In genomic region chr19:51097166-51097736, GRCh38 we compare ENCODE assay signal across 8 cellular contexts. TPM values are rescaled to one million over a fixed set of nuclear protein-coding genes. Genes with fewer than 3 reads are reported as not detected.
A peak's percentile ranks its signal among the peaks of the same experiment; 100 is the strongest.
DNase-seq lines count a peak whose midpoint lies in the region; ATAC-seq, FAIRE-seq and TF ChIP-seq lines count a peak whose summit lies in the region.

No MANE protein-coding gene starts in this region.

- H3K4me1 ChIP-seq in BLaER1 (peaks cover 35% of the 10 kb centered on the region), HCT116 (ENCODE audit: control insufficient read depth in 1 of 2, insufficient read depth in 2 of 2, low read length in 2 of 2) (peaks cover under 1 to 6% of the 10 kb centered on the region in 2 experiments; a peak in 2 of 4 replicates), Peyer's patch (no peaks in the 10 kb centered on the region), pancreas (peaks cover 7 to 12% (median 7%) of the 10 kb centered on the region in 3 donors), upper lobe of left lung (peaks cover 0 to 10% (median 3%) of the 10 kb centered on the region in 4 donors)

- no peaks in the 10 kb centered on the region for H3K9me2 ChIP-seq in HCT116 (ENCODE audit: insufficient read depth)

- no peak for FAIRE-seq in pancreas (lab: Jason Lieb, UNC)

- no peak overlapping the region for H3K27ac Mint-ChIP-seq in activated T-helper 2 cell treated with anti-CD3 and anti-CD28 coated beads, Interferon-gamma antibody, Interleukin-2, Interleukin-4, amounts not matched to agents 10 μg/mL and 5 μg/mL and 100 μg/mL, durations not matched to agents 14 hours and 24 hours and 36 hours

- H3K4me3 ChIP-seq in BLaER1 (no peak overlapping the region), HCT116 (replicated peaks in 1 of 2; ENCODE audit: low read depth in 1 of 2, low read length in 2 of 2) (no peak overlapping the region), Peyer's patch (no peak overlapping the region), foreskin fibroblast (ENCODE audit: low read depth in 1 of 2, low read length in 2 of 2) (no peak overlapping the region), pancreas (no peak overlapping the region), upper lobe of left lung (no peak overlapping the region)

- TF ChIP-seq CTCF in HCT116 (IDR thresholded peaks at IDR 0.05 in 2 of 3, conservative IDR thresholded peaks at IDR 0.05 in 1 of 3; ENCODE audit: borderline replicate concordance in 1 of 3, insufficient read depth in 1 of 3, low read depth in 2 of 3, low read length in 2 of 3) (peak; percentile 36 to 78 (median 65); a peak in 5 of 6 replicates), Peyer's patch (IDR thresholded peaks at IDR 0.05) (peak in 5 of 6 experiments; percentile 49 to 69 (median 56)), foreskin fibroblast (IDR thresholded peaks at IDR 0.05; ENCODE audit: low read depth, low read length) (peak; percentile 67), pancreas (IDR thresholded peaks at IDR 0.05) (peak; percentile 40 to 60 (median 50)), upper lobe of left lung (IDR thresholded peaks at IDR 0.05) (peak in 5 of 6 experiments; percentile 43 to 60 (median 55))

- H3K9me3 ChIP-seq in BLaER1 (no peaks in the 10 kb centered on the region), HCT116 (ENCODE audit: control insufficient read depth in 1 of 2, insufficient read depth in 1 of 2, low read depth in 1 of 2, low read length in 2 of 2) (no peaks in the 10 kb centered on the region), Peyer's patch (no peaks in the 10 kb centered on the region), pancreas (no peaks in the 10 kb centered on the region), upper lobe of left lung (no peaks in the 10 kb centered on the region)

- H3K27me3 Mint-ChIP-seq in activated T-helper 2 cell treated with anti-CD3 and anti-CD28 coated beads, Interferon-gamma antibody, Interleukin-2, Interleukin-4, amounts not matched to agents 10 μg/mL and 5 μg/mL and 100 μg/mL, durations not matched to agents 14 hours and 24 hours and 36 hours (ENCODE audit: low read depth), result no peaks in the 10 kb centered on the region

- H3K27ac ChIP-seq in BLaER1, result no peak overlapping the region
- no peak overlapping the region for H3K27ac ChIP-seq in HCT116 (ENCODE audit: low read depth, low read length)
- H3K27ac ChIP-seq in Peyer's patch, result no peak overlapping the region
- no peak overlapping the region for H3K27ac ChIP-seq in pancreas
- H3K27ac ChIP-seq in upper lobe of left lung, result no peak overlapping the region

- CTCF ChIA-PET in HCT116 (lab: Charles Lee), result interaction anchor here (0.7 to 6.3 kb wide), 20 partner anchors 8 to 560 kb away, joined by 3 to 140 read pairs (median 3); partner anchors contain the start of genes KLK10, KLK7 and KLK8

- peak; percentile 31 for DNase-seq in HCT116 (ENCODE audit: low read depth, low spot score)
- DNase-seq in Peyer's patch, result peak; percentile 58 to 79 (median 79)
- DNase-seq in activated T-helper 2 cell treated with anti-CD3 and anti-CD28 coated beads, Interferon-gamma antibody, Interleukin-2, Interleukin-4, amounts not matched to agents 10 μg/mL and 5 μg/mL and 100 μg/mL, durations not matched to agents 14 hours and 24 hours and 36 hours (ENCODE audit: low spot score), result peak; percentile 53
- DNase-seq in foreskin fibroblast, result peak; percentile 48 to 76
- DNase-seq in pancreas, result peak in 5 of 6 donors; percentile 56 to 93 (median 71)
- DNase-seq in upper lobe of left lung, result peak in 1 of 2 donors; percentile 81

- no peak overlapping the region for H2AFZ ChIP-seq in HCT116 (ENCODE audit: low read depth, low read length, poor library complexity, severe bottlenecking)

- H3K4me3 Mint-ChIP-seq in activated T-helper 2 cell treated with anti-CD3 and anti-CD28 coated beads, Interferon-gamma antibody, Interleukin-2, Interleukin-4, amounts not matched to agents 10 μg/mL and 5 μg/mL and 100 μg/mL, durations not matched to agents 14 hours and 24 hours and 36 hours (ENCODE audit: low read depth), result no peak overlapping the region

- H3K9ac ChIP-seq in BLaER1 (no peak overlapping the region), HCT116 (ENCODE audit: low read length) (no peak overlapping the region)

- no peaks in the 10 kb centered on the region for H3K9me3 Mint-ChIP-seq in activated T-helper 2 cell treated with anti-CD3 and anti-CD28 coated beads, Interferon-gamma antibody, Interleukin-2, Interleukin-4, amounts not matched to agents 10 μg/mL and 5 μg/mL and 100 μg/mL, durations not matched to agents 14 hours and 24 hours and 36 hours

- H4K20me1 ChIP-seq in BLaER1 (peaks cover 96% of the 10 kb centered on the region), HCT116 (ENCODE audit: insufficient read depth) (no peaks in the 10 kb centered on the region)

- TF ChIP-seq POLR2A in HCT116 (IDR thresholded peaks at IDR 0.05; ENCODE audit: borderline replicate concordance, extremely low read depth, insufficient read depth, insufficient read length), result no peak
- TF ChIP-seq POLR2A in Peyer's patch (IDR thresholded peaks at IDR 0.05), result no peak
- no peak for TF ChIP-seq POLR2A in upper lobe of left lung (IDR thresholded peaks at IDR 0.05)

- TF ChIP-seq RAD21 in HCT116 (IDR thresholded peaks at IDR 0.05; ENCODE audit: low read depth), result peak; percentile 60

- intact Hi-C loops in HCT116 (cut with micrococcal nuclease) (loop anchor here (2.0 to 10.0 kb wide), 5 partner anchors 166 to 732 kb away; partner anchors contain the start of gene NAPSA), pancreas (cut with DNase I) (no loop called here)
- intact Hi-C loops in activated T-helper 2 cell treated with anti-CD3 and anti-CD28 coated beads, Interferon-gamma antibody, Interleukin-2, Interleukin-4, amounts not matched to agents 10 μg/mL and 5 μg/mL and 100 μg/mL, durations not matched to agents 14 hours and 24 hours and 36 hours (cut with micrococcal nuclease), result no loop called here

- peaks cover 10% of the 10 kb centered on the region for H3K4me1 Mint-ChIP-seq in activated T-helper 2 cell treated with anti-CD3 and anti-CD28 coated beads, Interferon-gamma antibody, Interleukin-2, Interleukin-4, amounts not matched to agents 10 μg/mL and 5 μg/mL and 100 μg/mL, durations not matched to agents 14 hours and 24 hours and 36 hours (ENCODE audit: low read depth)

- peak; percentile 87 for ATAC-seq in HCT116
- peak; percentile 49 to 79 (median 76) for ATAC-seq in pancreas
- peak; percentile 62 to 63 for ATAC-seq in upper lobe of left lung (ENCODE audit: low FRiP score in 2 of 2)
- ATAC-seq in GM18870 (IDR thresholded peaks at IDR 0.05; ENCODE audit: unreplicated experiment), result no peak

- peak overlapping the region; percentile 36 for H3K4me2 ChIP-seq in BLaER1
- H3K4me2 ChIP-seq in HCT116 (ENCODE audit: low read length), result no peak overlapping the region

- no peaks in the 10 kb centered on the region for H3K27me3 ChIP-seq in BLaER1
- no peaks in the 10 kb centered on the region for H3K27me3 ChIP-seq in HCT116 (ENCODE audit: insufficient read depth, low read length)
- H3K27me3 ChIP-seq in Peyer's patch, result no peaks in the 10 kb centered on the region
- no peaks in the 10 kb centered on the region for H3K27me3 ChIP-seq in pancreas
- no peaks in the 10 kb centered on the region for H3K27me3 ChIP-seq in upper lobe of left lung

- RAD21 ChIA-PET in HCT116 (lab: Charles Lee; ENCODE audit: low non-redundant PET in 1 of 2, low total read pairs in 2 of 2, uncharacterized antibody in 2 of 2, unreplicated experiment in 2 of 2), result interaction anchor here (0.9 to 1.7 kb wide), 5 partner anchors 76 to 175 kb away, joined by 3 to 10 read pairs (median 4); no protein-coding TSS in a partner anchor

- H3K79me2 ChIP-seq in HCT116 (ENCODE audit: insufficient read depth, low read length), result peaks cover 1% of the 10 kb centered on the region; the same call in 1 of the 2 replicates

- 7% methylated on average over 8 of the region's 8 CpGs for WGBS in pancreas, 2 donors
- 4 to 24% methylated on average over 3 to 8 of the region's 8 CpGs for WGBS in upper lobe of left lung, 2 donors

- H3K36me3 ChIP-seq in BLaER1, result peaks cover 71% of the 10 kb centered on the region
- peaks cover 0 to 5% of the 10 kb centered on the region in 2 experiments; a peak in 1 of 4 replicates for H3K36me3 ChIP-seq in HCT116 (ENCODE audit: control insufficient read depth in 1 of 2, insufficient read depth in 2 of 2, low read length in 2 of 2)
- peaks cover 0 to 30% (median 0%) of the 10 kb centered on the region in 3 donors for H3K36me3 ChIP-seq in Peyer's patch
- no peaks in the 10 kb centered on the region for H3K36me3 ChIP-seq in pancreas
- H3K36me3 ChIP-seq in upper lobe of left lung, result peaks cover 0 to 38% (median 11%) of the 10 kb centered on the region in 4 donors

- no peak for TF ChIP-seq EP300 in upper lobe of left lung (IDR thresholded peaks at IDR 0.05)

- peaks cover 35% of the 10 kb centered on the region for H3K36me3 Mint-ChIP-seq in activated T-helper 2 cell treated with anti-CD3 and anti-CD28 coated beads, Interferon-gamma antibody, Interleukin-2, Interleukin-4, amounts not matched to agents 10 μg/mL and 5 μg/mL and 100 μg/mL, durations not matched to agents 14 hours and 24 hours and 36 hours (ENCODE audit: low read depth)

- no TSS peak for BruUV-seq in HCT116 (replicated peaks; lab: Mats Ljungman, UMichigan)

- POLR2A ChIA-PET in HCT116 (lab: Charles Lee), result interaction anchor here (1.5 to 1.7 kb wide), 3 partner anchors 76 to 79 kb away, joined by 3 to 6 read pairs (median 3); partner anchors contain the start of gene KLK10

RNA-seq across cellular contexts. Expression of gene CTU1, which starts 11.0 kb away (rescaled TPM):
- total RNA-seq in HCT116 (2021; ENCODE audit: unreplicated experiment) (14.0 TPM), Peyer's patch (10 to 100 TPM in 1 of 4 donors, 1 to 10 TPM in 3; 4.4 to 10.0 (median 6.5) TPM), pancreas (1 to 10 TPM; 2.9 to 8.2 (median 4.0) TPM), upper lobe of left lung (10 to 100 TPM in 5 of 6 donors, 1 to 10 TPM in 1; 9.5 to 23.0 (median 15.1) TPM)
- 7.3 and 7.9 TPM in 2 replicates for polyA plus RNA-seq in HCT116 (2012)
- total RNA-seq in activated T-helper 2 cell treated with anti-CD3 and anti-CD28 coated beads, Interferon-gamma antibody, Interleukin-2, Interleukin-4, amounts not matched to agents 10 μg/mL and 5 μg/mL and 100 μg/mL, durations not matched to agents 14 hours and 24 hours and 36 hours, result 9.7 and 11.0 TPM in 2 replicates
- polyA plus RNA-seq in pancreas, result 1 to 10 TPM; 1.4 to 3.2 TPM

RNA-seq across cellular contexts. Expression of gene KLK14, which starts 14.6 kb away (rescaled TPM):
- 0.76 TPM for total RNA-seq in HCT116 (2021; ENCODE audit: unreplicated experiment)
- polyA plus RNA-seq in HCT116 (2012), result 0.37 and 0.47 TPM in 2 replicates
- total RNA-seq in Peyer's patch, result 1 to 10 TPM in 2 of 4 donors, not detected in 2; 1.1 to 6.6 TPM
- 0.44 and 0.52 TPM in 2 replicates for total RNA-seq in activated T-helper 2 cell treated with anti-CD3 and anti-CD28 coated beads, Interferon-gamma antibody, Interleukin-2, Interleukin-4, amounts not matched to agents 10 μg/mL and 5 μg/mL and 100 μg/mL, durations not matched to agents 14 hours and 24 hours and 36 hours
- total RNA-seq in pancreas, result under 1 TPM in 3 of 6 donors, not detected in 3; 0.20 to 0.32 (median 0.31) TPM
- under 1 TPM; 0.61 to 0.77 TPM for polyA plus RNA-seq in pancreas
- total RNA-seq in upper lobe of left lung, result 1 to 10 TPM in 3 of 6 donors, not detected in 3; 1.2 to 2.1 (median 2.0) TPM

RNA-seq across cellular contexts. Expression of gene SIGLEC9, which starts 27.5 kb away (rescaled TPM):
- total RNA-seq in HCT116 (2021; ENCODE audit: unreplicated experiment), result not detected
- not detected in 2 replicates for polyA plus RNA-seq in HCT116 (2012)
- total RNA-seq in Peyer's patch, result 1 to 10 TPM in 2 of 4 donors, not detected in 2; 1.9 to 2.1 TPM
- 0.18 TPM in 1 of 2 replicates, not detected in the other for total RNA-seq in activated T-helper 2 cell treated with anti-CD3 and anti-CD28 coated beads, Interferon-gamma antibody, Interleukin-2, Interleukin-4, amounts not matched to agents 10 μg/mL and 5 μg/mL and 100 μg/mL, durations not matched to agents 14 hours and 24 hours and 36 hours
- total RNA-seq in pancreas, result 1 to 10 TPM in 3 of 6 donors, under 1 TPM in 3; 0.19 to 4.1 (median 1.2) TPM
- 1 to 10 TPM in 1 of 2 donors, under 1 TPM in 1; 0.80 to 1.0 TPM for polyA plus RNA-seq in pancreas
- total RNA-seq in upper lobe of left lung, result 10 to 100 TPM in 5 of 6 donors, 1 to 10 TPM in 1; 6.8 to 47.1 (median 24.6) TPM

RNA-seq across cellular contexts. Expression of gene KLK13, which starts 32.4 kb away (rescaled TPM):
- 3.2 TPM for total RNA-seq in HCT116 (2021; ENCODE audit: unreplicated experiment)
- 1.9 and 2.2 TPM in 2 replicates for polyA plus RNA-seq in HCT116 (2012)
- 1 to 10 TPM in 3 of 4 donors, not detected in 1; 1.2 to 5.0 (median 1.3) TPM for total RNA-seq in Peyer's patch
- total RNA-seq in activated T-helper 2 cell treated with anti-CD3 and anti-CD28 coated beads, Interferon-gamma antibody, Interleukin-2, Interleukin-4, amounts not matched to agents 10 μg/mL and 5 μg/mL and 100 μg/mL, durations not matched to agents 14 hours and 24 hours and 36 hours, result not detected in 2 replicates
- total RNA-seq in pancreas, result 1 to 10 TPM in 4 of 6 donors, under 1 TPM in 1, not detected in 1; 0.59 to 5.3 (median 1.3) TPM
- 1 to 10 TPM; 2.8 to 6.4 TPM for polyA plus RNA-seq in pancreas
- 10 to 100 TPM in 1 of 6 donors, 1 to 10 TPM in 1, under 1 TPM in 2, not detected in 2; 0.54 to 24.1 (median 1.9) TPM for total RNA-seq in upper lobe of left lung

RNA-seq across cellular contexts. Expression of gene SIGLEC7, which starts 44.9 kb away (rescaled TPM):
- not detected for total RNA-seq in HCT116 (2021; ENCODE audit: unreplicated experiment)
- polyA plus RNA-seq in HCT116 (2012), result not detected in 2 replicates
- not detected for total RNA-seq in Peyer's patch
- total RNA-seq in activated T-helper 2 cell treated with anti-CD3 and anti-CD28 coated beads, Interferon-gamma antibody, Interleukin-2, Interleukin-4, amounts not matched to agents 10 μg/mL and 5 μg/mL and 100 μg/mL, durations not matched to agents 14 hours and 24 hours and 36 hours, result not detected in 2 replicates
- total RNA-seq in pancreas, result 1 to 10 TPM in 2 of 6 donors, under 1 TPM in 4; 0.12 to 3.0 (median 0.45) TPM
- polyA plus RNA-seq in pancreas, result under 1 TPM; 0.12 to 0.23 TPM
- total RNA-seq in upper lobe of left lung, result 10 to 100 TPM in 1 of 6 donors, 1 to 10 TPM in 5; 3.4 to 10.9 (median 8.1) TPM
